Comparison of ENCODE assay signal across 1 cellular context in the genomic region with DNA sequence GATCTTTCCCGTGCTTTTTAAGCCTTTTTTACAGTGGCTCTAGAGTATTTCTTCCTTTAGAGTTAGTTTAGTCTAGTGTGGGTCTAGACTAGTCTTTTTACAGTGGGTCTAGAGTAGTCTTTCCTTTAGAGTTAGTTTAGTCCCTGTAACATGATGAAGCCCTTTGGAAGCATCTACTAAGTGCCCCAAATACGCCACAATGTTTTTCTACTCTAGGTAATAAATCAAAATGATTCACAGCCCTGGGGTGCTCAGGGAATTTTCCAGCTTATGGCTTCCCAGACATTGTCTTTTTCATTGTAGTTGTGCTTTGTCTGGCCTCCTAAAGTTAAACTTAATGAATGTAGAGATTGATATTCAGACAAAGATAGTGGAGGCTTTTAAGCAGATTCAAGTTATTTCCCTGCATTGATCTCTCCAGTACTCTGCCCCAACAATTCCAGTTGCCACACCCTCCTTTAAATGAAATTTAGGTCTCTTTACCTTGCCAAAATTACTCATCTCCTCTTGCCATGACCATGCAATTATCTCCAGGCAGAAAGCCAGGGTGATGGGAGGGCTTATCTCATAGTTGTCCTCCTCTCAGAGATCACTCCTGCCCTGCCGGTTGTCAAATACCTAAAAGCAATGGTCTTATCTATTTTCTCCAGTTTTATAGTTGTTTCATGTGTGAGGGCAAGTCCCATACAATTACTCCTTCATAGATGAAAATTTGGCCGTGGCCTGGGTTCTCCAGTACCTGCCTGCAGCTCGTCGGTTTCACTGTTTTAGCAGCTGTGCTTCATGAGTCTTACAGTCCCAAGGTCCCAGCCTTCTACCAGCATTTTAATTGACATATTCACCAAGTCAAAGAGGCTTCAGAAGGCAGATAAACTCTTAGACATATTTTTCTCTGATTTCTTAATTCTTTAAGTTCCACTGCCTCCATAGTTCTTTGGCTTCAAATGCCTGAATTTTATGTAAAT.
TF ChIP-seq lines count a peak whose summit lies in the region.

No MANE protein-coding gene starts in this region.

TF ChIP-seq in GM23338, 12 proteins besides CTCF, POLR2A, EP300 and RAD21 (continued from another document):
- TF ChIP-seq ZNF462 (CRISPR knock-in tag; IDR thresholded peaks at IDR 0.05) (no peak), EZH2phosphoT487 (IDR thresholded peaks at IDR 0.05; ENCODE audit: unreplicated experiment) (no peak), ZNF331 (CRISPR knock-in tag; IDR thresholded peaks at IDR 0.05; ENCODE audit: low read depth) (no peak), STAT1 (IDR thresholded peaks at IDR 0.05; ENCODE audit: unreplicated experiment) (no peak), ZNF114 (CRISPR knock-in tag; IDR thresholded peaks at IDR 0.05) (no peak), EZH2 (IDR thresholded peaks at IDR 0.05; ENCODE audit: low read depth, unreplicated experiment) (no peak), CREB1 (CRISPR knock-in tag; IDR thresholded peaks at IDR 0.05; ENCODE audit: low read depth) (no peak), NANOG (IDR thresholded peaks at IDR 0.05; ENCODE audit: borderline replicate concordance) (no peak), JUNB (IDR thresholded peaks at IDR 0.05; ENCODE audit: unreplicated experiment) (no peak)
- TF ChIP-seq, protein P1, sequence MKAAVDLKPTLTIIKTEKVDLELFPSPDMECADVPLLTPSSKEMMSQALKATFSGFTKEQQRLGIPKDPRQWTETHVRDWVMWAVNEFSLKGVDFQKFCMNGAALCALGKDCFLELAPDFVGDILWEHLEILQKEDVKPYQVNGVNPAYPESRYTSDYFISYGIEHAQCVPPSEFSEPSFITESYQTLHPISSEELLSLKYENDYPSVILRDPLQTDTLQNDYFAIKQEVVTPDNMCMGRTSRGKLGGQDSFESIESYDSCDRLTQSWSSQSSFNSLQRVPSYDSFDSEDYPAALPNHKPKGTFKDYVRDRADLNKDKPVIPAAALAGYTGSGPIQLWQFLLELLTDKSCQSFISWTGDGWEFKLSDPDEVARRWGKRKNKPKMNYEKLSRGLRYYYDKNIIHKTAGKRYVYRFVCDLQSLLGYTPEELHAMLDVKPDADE (IDR thresholded peaks at IDR 0.05): no peak
- TF ChIP-seq, protein P2, sequence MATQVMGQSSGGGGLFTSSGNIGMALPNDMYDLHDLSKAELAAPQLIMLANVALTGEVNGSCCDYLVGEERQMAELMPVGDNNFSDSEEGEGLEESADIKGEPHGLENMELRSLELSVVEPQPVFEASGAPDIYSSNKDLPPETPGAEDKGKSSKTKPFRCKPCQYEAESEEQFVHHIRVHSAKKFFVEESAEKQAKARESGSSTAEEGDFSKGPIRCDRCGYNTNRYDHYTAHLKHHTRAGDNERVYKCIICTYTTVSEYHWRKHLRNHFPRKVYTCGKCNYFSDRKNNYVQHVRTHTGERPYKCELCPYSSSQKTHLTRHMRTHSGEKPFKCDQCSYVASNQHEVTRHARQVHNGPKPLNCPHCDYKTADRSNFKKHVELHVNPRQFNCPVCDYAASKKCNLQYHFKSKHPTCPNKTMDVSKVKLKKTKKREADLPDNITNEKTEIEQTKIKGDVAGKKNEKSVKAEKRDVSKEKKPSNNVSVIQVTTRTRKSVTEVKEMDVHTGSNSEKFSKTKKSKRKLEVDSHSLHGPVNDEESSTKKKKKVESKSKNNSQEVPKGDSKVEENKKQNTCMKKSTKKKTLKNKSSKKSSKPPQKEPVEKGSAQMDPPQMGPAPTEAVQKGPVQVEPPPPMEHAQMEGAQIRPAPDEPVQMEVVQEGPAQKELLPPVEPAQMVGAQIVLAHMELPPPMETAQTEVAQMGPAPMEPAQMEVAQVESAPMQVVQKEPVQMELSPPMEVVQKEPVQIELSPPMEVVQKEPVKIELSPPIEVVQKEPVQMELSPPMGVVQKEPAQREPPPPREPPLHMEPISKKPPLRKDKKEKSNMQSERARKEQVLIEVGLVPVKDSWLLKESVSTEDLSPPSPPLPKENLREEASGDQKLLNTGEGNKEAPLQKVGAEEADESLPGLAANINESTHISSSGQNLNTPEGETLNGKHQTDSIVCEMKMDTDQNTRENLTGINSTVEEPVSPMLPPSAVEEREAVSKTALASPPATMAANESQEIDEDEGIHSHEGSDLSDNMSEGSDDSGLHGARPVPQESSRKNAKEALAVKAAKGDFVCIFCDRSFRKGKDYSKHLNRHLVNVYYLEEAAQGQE (IDR thresholded peaks at IDR 0.05; ENCODE audit: unreplicated experiment): no peak
